Comparison of ENCODE assay signal across 27 cellular contexts in genomic region chr10:1600861-1601260, GRCh38.
DNase-seq lines count a peak whose midpoint lies in the region; ATAC-seq, FAIRE-seq and TF ChIP-seq lines count a peak whose summit lies in the region.
"Had no signal": no experiment of that assay in that cellular context is flagged by ENCODE, and none has a peak within 500 bp of the region (broad histone marks: within the 10 kb centered on the region; RNA-seq: fewer than 3 reads in every experiment).

No MANE protein-coding gene starts in this region.

- ATAC-seq in pancreas (no peak), right cardiac atrium (no peak)
- ATAC-seq: left cardiac atrium, natural killer cell, upper lobe of right lung had no signal

- DNase-seq in Daoy (ENCODE audit: low read depth) (peak; percentile 32), NCI-H1694 treated with DMSO at 0.1 percent for 48 hours (lab: John Stamatoyannopoulos, UW) (peak; percentile 21), bronchial epithelial cell (ENCODE audit: low read depth) (peak; percentile 94), mesenteric fat pad (ENCODE audit: low spot score) (peak; percentile 75), foreskin fibroblast (no peak), pancreas (no peak), right cardiac atrium (no peak)
- no peak for DNase-seq in activated CD4-positive, alpha-beta T cell treated with anti-CD3 and anti-CD28 coated beads, Interleukin-2, amount 50 U/mL, for 1 hour
- DNase-seq: activated B cell treated with CpG ODN at 0.5 μM for 24 hours; activated CD4-positive, alpha-beta memory T cell treated with anti-CD3 and anti-CD28 coated beads for 36 hours; activated gamma-delta T cell; Caco-2; effector memory CD4-positive, alpha-beta T cell; glutamatergic neuron; KG1; left cardiac atrium; natural killer cell; NCI-H2081 treated with DMSO at 0.1 percent for 48 hours; NCI-H69; sigmoid colon; stimulated activated CD4-positive, alpha-beta T cell treated with anti-CD3 and anti-CD28 coated beads, Interleukin-15, amount 100 ng/mL, for 24 hours; stimulated activated CD8-positive, alpha-beta memory T cell treated with anti-CD3 and anti-CD28 coated beads, Interleukin-4, amount 100 ng/mL, for 48 hours; T1000; upper lobe of right lung had no signal

- H3K27me3 ChIP-seq in bronchial epithelial cell (ENCODE audit: control insufficient read depth, insufficient read depth, low read length): no peaks in the 10 kb centered on the region
- H3K27me3 ChIP-seq in pancreas: no peaks in the 10 kb centered on the region
- H3K27me3 ChIP-seq in right cardiac atrium (ENCODE audit: control insufficient read depth, insufficient read depth): no peaks in the 10 kb centered on the region

- FAIRE-seq in bronchial epithelial cell (lab: Jason Lieb, UNC) (peak; percentile 91), pancreas (lab: Jason Lieb, UNC) (no peak)
- FAIRE-seq: colon had no signal

- 68 to 86% methylated on average over 9 of the region's 9 CpGs for WGBS in pancreas, 2 donors
- 73% methylated on average over 9 of the region's 9 CpGs for WGBS in right cardiac atrium

- H3K9me3 ChIP-seq in pancreas (no peaks in the 10 kb centered on the region), right cardiac atrium (ENCODE audit: control insufficient read depth, low read length) (no peaks in the 10 kb centered on the region)
- H3K9me3 ChIP-seq: HAP-1, sigmoid colon, upper lobe of right lung had no signal

- H3K4me1 ChIP-seq in pancreas: no peaks in the 10 kb centered on the region
- H3K4me1 ChIP-seq in right cardiac atrium (ENCODE audit: control insufficient read depth, insufficient read depth, low read length): no peaks in the 10 kb centered on the region
- H3K4me1 ChIP-seq: Caco-2, HAP-1, parathyroid adenoma, sigmoid colon, upper lobe of right lung had no signal

- TF ChIP-seq CTCF in bronchial epithelial cell (IDR thresholded peaks at IDR 0.05; ENCODE audit: insufficient read depth, low read length, severe bottlenecking) (no peak), foreskin fibroblast (IDR thresholded peaks at IDR 0.05; ENCODE audit: low read depth, low read length) (no peak), pancreas (IDR thresholded peaks at IDR 0.05) (no peak)

- no peak overlapping the region for H3K4me3 ChIP-seq in bronchial epithelial cell (ENCODE audit: low read depth, low read length)
- H3K4me3 ChIP-seq in foreskin fibroblast (ENCODE audit: low read depth in 1 of 2, low read length in 2 of 2): no peak overlapping the region
- H3K4me3 ChIP-seq in pancreas: no peak overlapping the region
- H3K4me3 ChIP-seq in right cardiac atrium (ENCODE audit: low read length): no peak overlapping the region
- H3K4me3 ChIP-seq: HAP-1, sigmoid colon, upper lobe of right lung had no signal

- H3K27ac ChIP-seq in pancreas (no peak overlapping the region), right cardiac atrium (ENCODE audit: low read length) (no peak overlapping the region)
- H3K27ac ChIP-seq: parathyroid adenoma, sigmoid colon, upper lobe of right lung had no signal

- intact Hi-C loops in pancreas (cut with DNase I): no loop called here
- intact Hi-C loops in right cardiac atrium (cut with DNase I): no loop called here

- H3K36me3 ChIP-seq in bronchial epithelial cell (ENCODE audit: control insufficient read depth, insufficient read depth, low read length) (no peaks in the 10 kb centered on the region), pancreas (no peaks in the 10 kb centered on the region)
- H3K36me3 ChIP-seq: HAP-1, sigmoid colon, upper lobe of right lung had no signal

Comparison
In these comparisons a context has a peak if more than half of its experiments do, and no peak if none do; other contexts are left out.
1. DNase-seq: peak in Daoy (single experiment), NCI-H1694 treated with DMSO at 0.1 percent for 48 hours (single experiment), bronchial epithelial cell (single experiment) and mesenteric fat pad (single experiment); none in foreskin fibroblast (0 of 2), activated CD4-positive, alpha-beta T cell treated with anti-CD3 and anti-CD28 coated beads, Interleukin-2, amount 50 U/mL, for 1 hour (single experiment), pancreas (0 of 6) and right cardiac atrium (0 of 3).